In the genomic region with DNA sequence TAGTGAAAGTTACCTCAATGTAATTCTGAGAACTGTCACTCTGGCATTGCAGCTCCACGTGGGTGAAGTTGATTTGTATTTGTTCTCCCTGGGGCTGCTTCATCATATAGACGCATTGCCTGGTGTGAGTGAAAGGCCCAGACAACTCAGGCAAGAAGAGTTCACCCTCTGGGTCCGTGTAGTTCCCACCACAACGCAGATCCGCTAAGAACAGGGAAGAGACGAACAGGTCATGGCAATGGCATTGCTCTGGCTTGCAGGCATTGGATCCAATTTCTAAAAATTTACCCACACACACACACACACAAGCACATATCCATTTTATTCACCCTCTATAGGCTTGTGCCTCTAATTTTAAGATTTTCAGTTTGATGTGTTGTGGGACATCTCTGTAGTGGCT, we compare ENCODE assay signal across 17 cellular contexts. TPM values are rescaled to one million over a fixed set of nuclear protein-coding genes. Genes with fewer than 3 reads are reported as not detected.
DNase-seq lines count a peak whose midpoint lies in the region; ATAC-seq, FAIRE-seq and TF ChIP-seq lines count a peak whose summit lies in the region.
"Had no signal": no experiment of that assay in that cellular context is flagged by ENCODE, and none has a peak within 500 bp of the region (broad histone marks: within the 10 kb centered on the region; RNA-seq: fewer than 3 reads in every experiment).

No MANE protein-coding gene starts in this region.

- peak overlapping the region; percentile 70 for H3K27ac ChIP-seq in GM23248
- no peak overlapping the region for H3K27ac ChIP-seq in K562 (ENCODE audit: extremely low read depth, low read depth, low read length)
- H3K27ac ChIP-seq in colonic mucosa: no peak overlapping the region
- H3K27ac ChIP-seq: C4-2B, HL-60 had no signal

- TF ChIP-seq POLR2A in K562 (conservative IDR thresholded peaks at IDR 0.05): no peak

- H3K27me3 Mint-ChIP-seq in neural crest cell (ENCODE audit: low read depth): no peaks in the 10 kb centered on the region
- H3K27me3 Mint-ChIP-seq: CD4-positive, alpha-beta memory T cell had no signal

- H3K4me1 ChIP-seq in GM23248 (ENCODE audit: insufficient read depth) (peaks cover 38% of the 10 kb centered on the region), K562 (replicated peaks in 1 of 2; ENCODE audit: control insufficient read depth in 2 of 2, insufficient read depth in 2 of 2, low read length in 2 of 2) (no peaks in the 10 kb centered on the region), colonic mucosa (no peaks in the 10 kb centered on the region)
- H3K4me1 ChIP-seq: BE2C had no signal

- CTCF ChIA-PET in K562 (lab: Yijun Ruan, JAX; ENCODE audit: low intra/inter-chr PET ratio): interaction anchor here (0.6 kb wide), 1 partner anchor 117 kb away, joined by 3 read pairs; no protein-coding TSS in a partner anchor

- H3K4me3 Mint-ChIP-seq in neural crest cell: no peak overlapping the region
- H3K4me3 Mint-ChIP-seq: CD4-positive, alpha-beta memory T cell; H9 had no signal

- TF ChIP-seq RAD21 in K562 (CRISPR knock-in tag; conservative IDR thresholded peaks at IDR 0.05 in 1 of 2, IDR thresholded peaks at IDR 0.05 in 1 of 2): no peak

- H3K4me1 Mint-ChIP-seq in neural crest cell: peaks cover 4% of the 10 kb centered on the region

- intact Hi-C loops in K562 (cut with micrococcal nuclease) (no loop called here), colonic mucosa (cut with DNase I) (no loop called here)

- no peak for TF ChIP-seq EP300 in K562 (IDR thresholded peaks at IDR 0.05; ENCODE audit: low read length)

- no peaks in the 10 kb centered on the region for H3K27me3 ChIP-seq in GM23248 (replicated peaks; ENCODE audit: insufficient read depth)
- H3K27me3 ChIP-seq in K562 (ENCODE audit: control insufficient read depth in 2 of 2, insufficient read depth in 2 of 2, low read length in 2 of 2): no peaks in the 10 kb centered on the region
- no peaks in the 10 kb centered on the region for H3K27me3 ChIP-seq in colonic mucosa
- H3K27me3 ChIP-seq: BE2C had no signal

- peak; percentile 46 for DNase-seq in GM23248
- no peak for DNase-seq in K562 (ENCODE audit: extremely low read depth in 1 of 4, low spot score in 3 of 4)
- peak; percentile 30 for DNase-seq in fibroblast of gingiva (ENCODE audit: low read depth)
- DNase-seq in neural crest cell (ENCODE audit: low read depth, low spot score): no peak
- no peak for DNase-seq in superior temporal gyrus (ENCODE audit: extremely low spot score)
- no peak for DNase-seq in effector CD4-positive, alpha-beta T cell
- DNase-seq in kidney tubule cell (ENCODE audit: low spot score): no peak
- DNase-seq in colonic mucosa: no peak
- DNase-seq: BE2C; CD4-positive, alpha-beta memory T cell; DMS79; GOT3; H9 had no signal

- H3K9me3 ChIP-seq in GM23248 (ENCODE audit: low read depth) (no peaks in the 10 kb centered on the region), K562 (replicated peaks; ENCODE audit: control insufficient read depth, insufficient read depth, low read depth, low read length) (no peaks in the 10 kb centered on the region), colonic mucosa (no peaks in the 10 kb centered on the region)
- H3K9me3 ChIP-seq: BE2C had no signal

- H3K9me2 ChIP-seq in GM23248 (ENCODE audit: insufficient read depth): no peaks in the 10 kb centered on the region

- no peak for TF ChIP-seq CTCF in K562 (IDR thresholded peaks at IDR 0.05 in 2 of 3, conservative IDR thresholded peaks at IDR 0.05 in 1 of 3; ENCODE audit: insufficient read depth in 2 of 3, low read depth in 1 of 3, low read length in 3 of 3)
- TF ChIP-seq CTCF in neural crest cell (conservative IDR thresholded peaks at IDR 0.05): no peak
- TF ChIP-seq CTCF in colonic mucosa (IDR thresholded peaks at IDR 0.05): no peak

- H3K4me3 ChIP-seq in GM23248: no peak overlapping the region
- no peak overlapping the region for H3K4me3 ChIP-seq in K562
- no peak overlapping the region for H3K4me3 ChIP-seq in colonic mucosa
- H3K4me3 ChIP-seq: GM12878 had no signal

- H3K9ac ChIP-seq in GM23248 (peak overlapping the region; percentile 56), K562 (ENCODE audit: insufficient read depth in 1 of 2, low read depth in 2 of 2, low read length in 2 of 2) (no peak overlapping the region), colonic mucosa (ENCODE audit: low read depth in 2 of 2, low read length in 2 of 2) (no peak overlapping the region)

- H2AFZ ChIP-seq in GM23248 (peak overlapping the region; percentile 62), K562 (ENCODE audit: low read depth, low read length) (peak overlapping the region; percentile 10; the same call in 1 of the 2 replicates)

- H3K79me2 ChIP-seq in GM23248 (ENCODE audit: insufficient read depth): no peaks in the 10 kb centered on the region
- no peaks in the 10 kb centered on the region for H3K79me2 ChIP-seq in K562 (ENCODE audit: control insufficient read depth, insufficient read depth, low read length)

- POLR2A ChIA-PET in K562 (lab: Yijun Ruan, JAX): interaction anchor here (0.6 kb wide), 1 partner anchor 169 kb away, joined by 3 read pairs; no protein-coding TSS in a partner anchor

- in situ Hi-C loops in GM23248 (cut with MboI) (no loop called here), K562 (cut with MboI) (no loop called here)

- FAIRE-seq in K562 (lab: Jason Lieb, UNC): no peak
- FAIRE-seq: A204.1, GM12878 had no signal

- 49% methylated on average over 6 of the region's 6 CpGs for WGBS in GM23248 (ENCODE audit: low coverage in 1 of 2, low lambda C conversion rate in 2 of 2, missing lambda C conversion rate in 2 of 2), 2 experiments
- WGBS in K562 (ENCODE audit: insufficient coverage, low coverage, missing lambda C conversion rate): 31% methylated on average over 6 of the region's 6 CpGs

- no peaks in the 10 kb centered on the region for H4K20me1 ChIP-seq in GM23248 (ENCODE audit: insufficient read depth)
- H4K20me1 ChIP-seq in K562 (replicated peaks; ENCODE audit: control insufficient read depth, insufficient read depth, low read length): no peaks in the 10 kb centered on the region

- H3F3A ChIP-seq in GM23248 (ENCODE audit: insufficient read depth): peaks cover 19% of the 10 kb centered on the region

- peak overlapping the region; percentile 28 for H3K27ac Mint-ChIP-seq in neural crest cell (ENCODE audit: unreplicated experiment)
- H3K27ac Mint-ChIP-seq: CD4-positive, alpha-beta memory T cell; H9 had no signal

- H3K4me2 ChIP-seq in GM23248 (ENCODE audit: unreplicated experiment): peak overlapping the region; percentile 34
- no peak overlapping the region for H3K4me2 ChIP-seq in K562 (ENCODE audit: insufficient read depth, low read length)

- H3K36me3 Mint-ChIP-seq in neural crest cell (ENCODE audit: low read depth): no peaks in the 10 kb centered on the region

- H3K36me3 ChIP-seq in GM23248 (ENCODE audit: low read depth): no peaks in the 10 kb centered on the region
- no peaks in the 10 kb centered on the region for H3K36me3 ChIP-seq in K562 (ENCODE audit: control insufficient read depth, insufficient read depth, low read length)
- no peaks in the 10 kb centered on the region for H3K36me3 ChIP-seq in colonic mucosa
- H3K36me3 ChIP-seq: BE2C had no signal

- no peaks in the 10 kb centered on the region for H3K9me1 ChIP-seq in K562 (ENCODE audit: control insufficient read depth, insufficient read depth, low read length)

- no TSS peak for BruUV-seq in K562 (replicated peaks; lab: Mats Ljungman, UMichigan)

- H3K9me3 Mint-ChIP-seq in neural crest cell: no peaks in the 10 kb centered on the region
- H3K9me3 Mint-ChIP-seq: H9 had no signal

- ATAC-seq in K562: no peak
- ATAC-seq: GM12878 had no signal

TF ChIP-seq in K562, 482 proteins besides CTCF, POLR2A, EP300 and RAD21 (continues in another document):
- no peak for TF ChIP-seq JUNB (CRISPR knock-in tag; conservative IDR thresholded peaks at IDR 0.05)
- no peak for TF ChIP-seq GABPB2 (CRISPR knock-in tag; conservative IDR thresholded peaks at IDR 0.05)

RNA-seq across cellular contexts. Expression of a gene that starts 45.4 kb away (rescaled TPM):
- 0.65 and 2.8 TPM in 2 replicates for total RNA-seq in GM23248 (2014; rRNA removed; shearing (Covaris generic))
- polyA plus RNA-seq in GM23248 (2016; fragmentation: Nextera tagmentation; extraction: Ambion mirVana) (0.23 and 0.41 TPM in 2 replicates), K562 (2011; rRNA removed) (0.18 and 0.22 TPM in 2 replicates), K562 (2014; fragmentation: Illumina TruSeq; extraction: Trizol) (0.09 and 0.17 TPM in 2 replicates), K562 (2014; fragmentation: Nextera tagmentation; extraction: Ambion mirVana) (under 1 TPM; 0.04 TPM), K562 (2014; rRNA removed) (0.09 and 0.61 TPM in 2 replicates)
- total RNA-seq in K562 (2011; cell fraction: chromatin; rRNA removed; ENCODE audit: low replicate concordance): 0.55 and 0.67 TPM in 2 replicates
- 0.50 and 0.79 TPM in 2 replicates for total RNA-seq in K562 (2011; cell fraction: nucleolus; rRNA removed)
- total RNA-seq in K562 (2011; cell fraction: nucleoplasm; rRNA removed): 0.38 and 0.95 TPM in 2 replicates
- total RNA-seq in K562 (2014; rRNA removed) (0.08 and 0.09 TPM in 2 replicates), K562 (2014; rRNA removed; fragmentation: Illumina TruSeq; extraction: Trizol) (0.13 and 0.33 TPM in 2 replicates), K562 (2015; rRNA removed; fragmentation: Illumina TruSeq; extraction: Trizol) (0.22 and 0.23 TPM in 2 replicates), K562 (2021) (0.09 and 0.22 TPM in 2 replicates), neural crest cell (1.6 and 2.2 TPM in 2 replicates), colonic mucosa (under 1 TPM; 0.25 to 0.42 TPM)
- 0.03 and 0.07 TPM in 2 replicates for polyA plus RNA-seq in K562 (2011; cell fraction: cytosol; rRNA removed)
- 0.48 and 1.2 TPM in 2 replicates for polyA plus RNA-seq in K562 (2011; cell fraction: nucleus; rRNA removed)
- polyA plus RNA-seq in K562 (2012): 0.12 and 0.79 TPM in 2 replicates
- polyA minus RNA-seq in K562 (2011; rRNA and poly(A)+ RNA removed): 0.48 and 0.67 TPM in 2 replicates
- polyA minus RNA-seq in K562 (2011; cell fraction: cytosol; rRNA and poly(A)+ RNA removed): not detected in 2 replicates
- polyA minus RNA-seq in K562 (2011; cell fraction: nucleus; rRNA and poly(A)+ RNA removed): 0.40 and 1.6 TPM in 2 replicates

Comparison
In these comparisons a context has a peak if more than half of its experiments do, and no peak if none do; other contexts are left out.
1. DNase-seq: peak in GM23248 (single experiment) and fibroblast of gingiva (single experiment); none in K562 (0 of 4), neural crest cell (single experiment), superior temporal gyrus (single experiment), effector CD4-positive, alpha-beta T cell (single experiment), kidney tubule cell (single experiment) and colonic mucosa (single experiment).